Comparison of ENCODE assay signal across 11 cellular contexts in genomic region chr2:209661286-209661685, GRCh38.
DNase-seq lines count a peak whose midpoint lies in the region; ATAC-seq and TF ChIP-seq lines count a peak whose summit lies in the region.
"Had no signal": no experiment of that assay in that cellular context is flagged by ENCODE, and none has a peak within 500 bp of the region (broad histone marks: within the 10 kb centered on the region; RNA-seq: fewer than 3 reads in every experiment).

No MANE protein-coding gene starts in this region.

- no peak for TF ChIP-seq CTCF in astrocyte of the spinal cord (IDR thresholded peaks at IDR 0.05; ENCODE audit: low read depth, low read length)
- no peak for TF ChIP-seq CTCF in upper lobe of right lung (IDR thresholded peaks at IDR 0.05)

- ATAC-seq in GM18870 (IDR thresholded peaks at IDR 0.05; ENCODE audit: unreplicated experiment) (no peak), upper lobe of right lung (no peak)

- in situ Hi-C loops in astrocyte of the spinal cord (cut with HindIII; ENCODE audit: low sequenced_read_pairs): no loop called here

- intact Hi-C loops in upper lobe of right lung (cut with DNase I): no loop called here

- H3K4me3 ChIP-seq in astrocyte of the spinal cord (ENCODE audit: low read depth, low read length) (no peak overlapping the region), upper lobe of right lung (no peak overlapping the region)
- H3K4me3 ChIP-seq: uterus had no signal

- H3K36me3 ChIP-seq in upper lobe of right lung: no peaks in the 10 kb centered on the region
- H3K36me3 ChIP-seq: uterus had no signal

- H3K27ac ChIP-seq in upper lobe of right lung: no peak overlapping the region
- H3K27ac ChIP-seq: uterus had no signal

- no peaks in the 10 kb centered on the region for H3K27me3 ChIP-seq in upper lobe of right lung
- H3K27me3 ChIP-seq: uterus had no signal

- no peaks in the 10 kb centered on the region for H3K4me1 ChIP-seq in upper lobe of right lung
- H3K4me1 ChIP-seq: uterus had no signal

- no peaks in the 10 kb centered on the region for H3K9me3 ChIP-seq in upper lobe of right lung
- H3K9me3 ChIP-seq: uterus had no signal

- DNase-seq in COR-L47 (lab: John Stamatoyannopoulos, UW): peak; percentile 90
- DNase-seq in NCI-H2029 treated with DMSO at 0.1 percent for 48 hours (lab: John Stamatoyannopoulos, UW): peak; percentile 44
- DNase-seq in astrocyte of the spinal cord (ENCODE audit: low read depth, low spot score): peak; percentile 40
- DNase-seq in iPS-NIHi11 (ENCODE audit: low spot score): peak; percentile 29
- no peak for DNase-seq in DMS153 treated with DMSO at 0.1 percent for 48 hours (lab: John Stamatoyannopoulos, UW; ENCODE audit: unreplicated experiment)
- DNase-seq in upper lobe of right lung: no peak
- no peak for DNase-seq in GM19240 (ENCODE audit: insufficient read length, low spot score)
- DNase-seq: activated CD4-positive, alpha-beta T cell treated with anti-CD3 and anti-CD28 coated beads for 4 hours; stimulated activated CD8-positive, alpha-beta memory T cell treated with anti-CD3 and anti-CD28 coated beads, Interleukin-4, amount 100 ng/mL, for 48 hours; uterus had no signal

Comparison
In these comparisons a context has a peak if more than half of its experiments do, and no peak if none do; other contexts are left out.
1. DNase-seq: peak in COR-L47 (single experiment), NCI-H2029 treated with DMSO at 0.1 percent for 48 hours (single experiment), astrocyte of the spinal cord (single experiment) and iPS-NIHi11 (single experiment); none in DMS153 treated with DMSO at 0.1 percent for 48 hours (single experiment), upper lobe of right lung (single experiment) and GM19240 (single experiment).